In genomic region chr3:52456800-52457183, GRCh38 we compare ENCODE assay signal across 10 cellular contexts. TPM values are rescaled to one million over a fixed set of nuclear protein-coding genes. Genes with fewer than 3 reads are reported as not detected.
DNase-seq lines count a peak whose midpoint lies in the region; ATAC-seq, FAIRE-seq and TF ChIP-seq lines count a peak whose summit lies in the region.
"Had no signal": no experiment of that assay in that cellular context is flagged by ENCODE, and none has a peak within 500 bp of the region (broad histone marks: within the 10 kb centered on the region; RNA-seq: fewer than 3 reads in every experiment).

No MANE protein-coding gene starts in this region.

- H3K9me1 ChIP-seq in K562 (ENCODE audit: control insufficient read depth, insufficient read depth, low read length), result no peaks in the 10 kb centered on the region

- peaks cover 36% of the 10 kb centered on the region for H3K4me1 Mint-ChIP-seq in memory B cell

- in situ Hi-C loops in K562 (cut with MboI), result no loop called here

- no peak for TF ChIP-seq POLR2A in K562 (conservative IDR thresholded peaks at IDR 0.05)

- no peak for TF ChIP-seq EP300 in K562 (IDR thresholded peaks at IDR 0.05; ENCODE audit: low read length)

- peak overlapping the region; percentile 81 to 96; a peak in 3 of 4 replicates for H3K9ac ChIP-seq in K562 (ENCODE audit: insufficient read depth in 1 of 2, low read depth in 2 of 2, low read length in 2 of 2)

- FAIRE-seq in K562 (lab: Jason Lieb, UNC), result no peak

- DNase-seq in Right ventricle myocardium inferior (ENCODE audit: missing footprints) (peak; percentile 11), Right ventricle myocardium superior (no peak), K562 (ENCODE audit: extremely low read depth in 1 of 4, low spot score in 3 of 4) (peak in 1 of 4 experiments; percentile 5), memory B cell (ENCODE audit: low spot score in 2 of 2) (no peak), cortex of kidney (lab: John Stamatoyannopoulos, UW) (no peak), HPDE6-E6E7 (ENCODE audit: extremely low spot score) (no peak)
- DNase-seq in effector CD4-positive, alpha-beta T cell, result no peak
- DNase-seq: NCI-H1694 had no signal

- H3K27me3 Mint-ChIP-seq in memory B cell, result no peaks in the 10 kb centered on the region

- H3K27ac Mint-ChIP-seq in memory B cell, result peak overlapping the region; percentile 96

- peaks cover 28% of the 10 kb centered on the region for H3K79me2 ChIP-seq in K562 (ENCODE audit: control insufficient read depth, insufficient read depth, low read length)

- H3K9me3 Mint-ChIP-seq in memory B cell, result no peaks in the 10 kb centered on the region

- ATAC-seq in Right ventricle myocardium inferior (no peak), Right ventricle myocardium superior (ENCODE audit: poor library complexity) (no peak), K562 (no peak; the same call in 2 of the 3 replicates), memory B cell (ENCODE audit: low read depth) (no peak)

- peak overlapping the region; percentile 94 for H3K4me3 Mint-ChIP-seq in memory B cell

- peaks cover 4% of the 10 kb centered on the region for H3K36me3 Mint-ChIP-seq in memory B cell

- H3K4me3 ChIP-seq in K562 (peak overlapping the region; percentile 92), urinary bladder (ENCODE audit: low read depth, low read length) (peak overlapping the region; percentile 97)

- CTCF ChIA-PET in K562 (lab: Yijun Ruan, JAX; ENCODE audit: low intra/inter-chr PET ratio), result no interaction called here

- peaks cover 19 to 37% of the 10 kb centered on the region in 2 experiments; a peak in 4 of 5 replicates for H3K4me1 ChIP-seq in K562 (replicated peaks in 1 of 2; ENCODE audit: control insufficient read depth in 2 of 2, insufficient read depth in 2 of 2, low read length in 2 of 2)
- no peaks in the 10 kb centered on the region for H3K4me1 ChIP-seq in urinary bladder (ENCODE audit: insufficient read depth)

- no peaks in the 10 kb centered on the region for H3K9me3 ChIP-seq in K562 (replicated peaks; ENCODE audit: control insufficient read depth, insufficient read depth, low read depth, low read length)

- H3K27me3 ChIP-seq in K562 (ENCODE audit: control insufficient read depth in 2 of 2, insufficient read depth in 2 of 2, low read length in 2 of 2), result no peaks in the 10 kb centered on the region

- TSS peak; percentile 46 for BruUV-seq in K562 (replicated peaks; lab: Mats Ljungman, UMichigan)

- H3K27ac ChIP-seq in K562 (ENCODE audit: extremely low read depth, low read depth, low read length) (0 out of 3 replicates have a peak overlapping the region, but pooled peaks have one; percentile 73), urinary bladder (ENCODE audit: low read depth) (peak overlapping the region; percentile 82)

- no peak for TF ChIP-seq CTCF in K562 (IDR thresholded peaks at IDR 0.05 in 2 of 3, conservative IDR thresholded peaks at IDR 0.05 in 1 of 3; ENCODE audit: insufficient read depth in 2 of 3, low read depth in 1 of 3, low read length in 3 of 3)

- intact Hi-C loops in Right ventricle myocardium inferior (cut with DNase I), result loop anchor here (5.0 kb wide), 2 partner anchors 81 to 231 kb away; partner anchors contain the start of genes GNL3, PBRM1 and UQCC5
- intact Hi-C loops in Right ventricle myocardium superior (cut with DNase I), result no loop called here
- intact Hi-C loops in K562 (cut with micrococcal nuclease), result loop anchor here (10.0 kb wide), 1 partner anchor 228 kb away; the partner anchor contains the start of genes GNL3 and PBRM1

- no peak for TF ChIP-seq RAD21 in K562 (CRISPR knock-in tag; conservative IDR thresholded peaks at IDR 0.05 in 1 of 2, IDR thresholded peaks at IDR 0.05 in 1 of 2)

- H3K36me3 ChIP-seq in K562 (ENCODE audit: control insufficient read depth, insufficient read depth, low read length) (peaks cover 40% of the 10 kb centered on the region; the same call in 2 of the 3 replicates), urinary bladder (ENCODE audit: insufficient read depth) (peaks cover 3% of the 10 kb centered on the region)

- peak overlapping the region; percentile 87 for H3K4me2 ChIP-seq in K562 (ENCODE audit: insufficient read depth, low read length)

- POLR2A ChIA-PET in K562 (lab: Yijun Ruan, JAX), result interaction anchor here (0.6 kb wide), 2 partner anchors 22 to 490 kb away, joined by 3 read pairs; no protein-coding TSS in a partner anchor

- no peaks in the 10 kb centered on the region for H4K20me1 ChIP-seq in K562 (replicated peaks; ENCODE audit: control insufficient read depth, insufficient read depth, low read length)

- WGBS in K562 (ENCODE audit: insufficient coverage, low coverage, missing lambda C conversion rate), result 92% methylated on average over 2 of the region's 5 CpGs
- WGBS in urinary bladder, result 65% methylated on average over 5 of the region's 5 CpGs

- H2AFZ ChIP-seq in K562 (ENCODE audit: low read depth, low read length), result no peak overlapping the region

RNA-seq across cellular contexts. Expression of gene NISCH, which starts 1.4 kb away (rescaled TPM):
- total RNA-seq in Right ventricle myocardium inferior (45.6 TPM), Right ventricle myocardium superior (46.0 TPM), K562 (2014; rRNA removed) (27.9 and 35.9 TPM in 2 replicates), K562 (2014; rRNA removed; fragmentation: Illumina TruSeq; extraction: Trizol) (13.9 and 16.1 TPM in 2 replicates), K562 (2015; rRNA removed; fragmentation: Illumina TruSeq; extraction: Trizol) (20.7 and 22.2 TPM in 2 replicates), K562 (2021) (36.9 and 43.5 TPM in 2 replicates), urinary bladder (83.6 TPM)
- 205 and 431 TPM in 2 replicates for total RNA-seq in K562 (2011; cell fraction: chromatin; rRNA removed; ENCODE audit: low replicate concordance)
- total RNA-seq in K562 (2011; cell fraction: nucleolus; rRNA removed), result 200 and 220 TPM in 2 replicates
- total RNA-seq in K562 (2011; cell fraction: nucleoplasm; rRNA removed), result 158 and 172 TPM in 2 replicates
- polyA plus RNA-seq in K562 (2011; rRNA removed) (34.6 and 52.5 TPM in 2 replicates), K562 (2014; fragmentation: Illumina TruSeq; extraction: Trizol) (23.4 and 28.3 TPM in 2 replicates), K562 (2014; fragmentation: Nextera tagmentation; extraction: Ambion mirVana) (under 1 TPM; 0.44 to 0.80 TPM), K562 (2014; rRNA removed) (37.5 and 42.4 TPM in 2 replicates), urinary bladder (85.3 TPM)
- 31.2 and 33.2 TPM in 2 replicates for polyA plus RNA-seq in K562 (2011; cell fraction: cytosol; rRNA removed)
- 303 and 415 TPM in 2 replicates for polyA plus RNA-seq in K562 (2011; cell fraction: nucleus; rRNA removed)
- polyA plus RNA-seq in K562 (2012), result 28.8 and 58.0 TPM in 2 replicates
- 35.4 and 47.8 TPM in 2 replicates for polyA minus RNA-seq in K562 (2011; rRNA and poly(A)+ RNA removed)
- 23.4 and 31.6 TPM in 2 replicates for polyA minus RNA-seq in K562 (2011; cell fraction: cytosol; rRNA and poly(A)+ RNA removed)
- 68.9 and 75.8 TPM in 2 replicates for polyA minus RNA-seq in K562 (2011; cell fraction: nucleus; rRNA and poly(A)+ RNA removed)

RNA-seq across cellular contexts. Expression of gene TNNC1, which starts 3.0 kb away (rescaled TPM):
- total RNA-seq in Right ventricle myocardium inferior, result 9,051 TPM
- total RNA-seq in Right ventricle myocardium superior, result 7,948 TPM
- 0.65 TPM in 1 of 2 replicates, not detected in the other for total RNA-seq in K562 (2011; cell fraction: chromatin; rRNA removed; ENCODE audit: low replicate concordance)
- total RNA-seq in K562 (2011; cell fraction: nucleolus; rRNA removed), result 1.0 and 1.3 TPM in 2 replicates
- 2.7 TPM in 1 of 2 replicates, not detected in the other for total RNA-seq in K562 (2011; cell fraction: nucleoplasm; rRNA removed)
- total RNA-seq in K562 (2014; rRNA removed), result 0.53 TPM in 1 of 2 replicates, not detected in the other
- total RNA-seq in K562 (2014; rRNA removed; fragmentation: Illumina TruSeq; extraction: Trizol), result not detected in 2 replicates
- total RNA-seq in K562 (2015; rRNA removed; fragmentation: Illumina TruSeq; extraction: Trizol), result not detected in 2 replicates
- total RNA-seq in K562 (2021), result 0.47 TPM in 1 of 2 replicates, not detected in the other
- 0.42 and 1.1 TPM in 2 replicates for polyA plus RNA-seq in K562 (2011; rRNA removed)
- polyA plus RNA-seq in K562 (2011; cell fraction: cytosol; rRNA removed), result 0.60 and 1.6 TPM in 2 replicates
- 3.3 and 6.2 TPM in 2 replicates for polyA plus RNA-seq in K562 (2011; cell fraction: nucleus; rRNA removed)
- polyA plus RNA-seq in K562 (2012), result 0.12 and 0.65 TPM in 2 replicates
- polyA plus RNA-seq in K562 (2014; fragmentation: Illumina TruSeq; extraction: Trizol), result 0.85 TPM in 1 of 2 replicates, not detected in the other
- under 1 TPM; 0.08 to 0.27 TPM for polyA plus RNA-seq in K562 (2014; fragmentation: Nextera tagmentation; extraction: Ambion mirVana)
- 0.78 TPM in 1 of 2 replicates, not detected in the other for polyA plus RNA-seq in K562 (2014; rRNA removed)
- polyA minus RNA-seq in K562 (2011; rRNA and poly(A)+ RNA removed), result 0.42 and 1.4 TPM in 2 replicates
- polyA minus RNA-seq in K562 (2011; cell fraction: cytosol; rRNA and poly(A)+ RNA removed), result not detected in 2 replicates
- polyA minus RNA-seq in K562 (2011; cell fraction: nucleus; rRNA and poly(A)+ RNA removed), result 0.44 TPM in 1 of 2 replicates, not detected in the other
- total RNA-seq in urinary bladder, result 68.4 TPM
- 3.1 TPM for polyA plus RNA-seq in urinary bladder
- total RNA-seq: Daoy had no signal

RNA-seq across cellular contexts. Expression of gene SEMA3G, which starts 11.9 kb away (rescaled TPM):
- total RNA-seq in Right ventricle myocardium inferior (12.3 TPM), Right ventricle myocardium superior (10.4 TPM), K562 (2014; rRNA removed) (0.04 and 0.05 TPM in 2 replicates), K562 (2014; rRNA removed; fragmentation: Illumina TruSeq; extraction: Trizol) (not detected in 2 replicates), K562 (2015; rRNA removed; fragmentation: Illumina TruSeq; extraction: Trizol) (0.04 and 0.11 TPM in 2 replicates), K562 (2021) (0.07 TPM in 1 of 2 replicates, not detected in the other), urinary bladder (7.6 TPM)
- 0.16 TPM in 1 of 2 replicates, not detected in the other for total RNA-seq in K562 (2011; cell fraction: chromatin; rRNA removed; ENCODE audit: low replicate concordance)
- 0.13 and 0.33 TPM in 2 replicates for total RNA-seq in K562 (2011; cell fraction: nucleolus; rRNA removed)
- 0.29 TPM in 1 of 2 replicates, not detected in the other for total RNA-seq in K562 (2011; cell fraction: nucleoplasm; rRNA removed)
- polyA plus RNA-seq in K562 (2011; rRNA removed) (0.11 TPM in 1 of 2 replicates, not detected in the other), K562 (2014; fragmentation: Illumina TruSeq; extraction: Trizol) (0.04 TPM in 1 of 2 replicates, not detected in the other), K562 (2014; fragmentation: Nextera tagmentation; extraction: Ambion mirVana) (not detected), K562 (2014; rRNA removed) (not detected in 2 replicates), urinary bladder (28.5 TPM)
- 0.06 TPM in 1 of 2 replicates, not detected in the other for polyA plus RNA-seq in K562 (2011; cell fraction: cytosol; rRNA removed)
- 0.10 and 0.23 TPM in 2 replicates for polyA plus RNA-seq in K562 (2011; cell fraction: nucleus; rRNA removed)
- 0.03 and 0.04 TPM in 2 replicates for polyA plus RNA-seq in K562 (2012)
- not detected in 2 replicates for polyA minus RNA-seq in K562 (2011; rRNA and poly(A)+ RNA removed)
- polyA minus RNA-seq in K562 (2011; cell fraction: cytosol; rRNA and poly(A)+ RNA removed), result not detected in 2 replicates
- polyA minus RNA-seq in K562 (2011; cell fraction: nucleus; rRNA and poly(A)+ RNA removed), result 0.13 and 0.22 TPM in 2 replicates

RNA-seq across cellular contexts. Expression of gene STAB1, which starts 38.3 kb away (rescaled TPM):
- total RNA-seq in Right ventricle myocardium inferior (88.1 TPM), Right ventricle myocardium superior (74.7 TPM), K562 (2014; rRNA removed) (1.6 and 3.4 TPM in 2 replicates), K562 (2014; rRNA removed; fragmentation: Illumina TruSeq; extraction: Trizol) (1.1 TPM in 2 replicates), K562 (2015; rRNA removed; fragmentation: Illumina TruSeq; extraction: Trizol) (0.75 and 1.2 TPM in 2 replicates), K562 (2021) (3.9 and 4.7 TPM in 2 replicates), urinary bladder (73.5 TPM)
- 6.3 and 21.2 TPM in 2 replicates for total RNA-seq in K562 (2011; cell fraction: chromatin; rRNA removed; ENCODE audit: low replicate concordance)
- total RNA-seq in K562 (2011; cell fraction: nucleolus; rRNA removed), result 16.3 and 17.0 TPM in 2 replicates
- total RNA-seq in K562 (2011; cell fraction: nucleoplasm; rRNA removed), result 8.3 and 8.5 TPM in 2 replicates
- polyA plus RNA-seq in K562 (2011; rRNA removed) (1.8 and 4.4 TPM in 2 replicates), K562 (2014; fragmentation: Illumina TruSeq; extraction: Trizol) (0.86 and 1.6 TPM in 2 replicates), K562 (2014; fragmentation: Nextera tagmentation; extraction: Ambion mirVana) (under 1 TPM; 0.20 TPM), K562 (2014; rRNA removed) (1.8 and 3.4 TPM in 2 replicates), urinary bladder (91.8 TPM)
- polyA plus RNA-seq in K562 (2011; cell fraction: cytosol; rRNA removed), result 2.6 and 3.1 TPM in 2 replicates
- polyA plus RNA-seq in K562 (2011; cell fraction: nucleus; rRNA removed), result 34.1 and 41.9 TPM in 2 replicates
- 1.6 and 2.7 TPM in 2 replicates for polyA plus RNA-seq in K562 (2012)
- polyA minus RNA-seq in K562 (2011; rRNA and poly(A)+ RNA removed), result 1.6 and 2.3 TPM in 2 replicates
- polyA minus RNA-seq in K562 (2011; cell fraction: cytosol; rRNA and poly(A)+ RNA removed), result 1.9 and 3.1 TPM in 2 replicates
- polyA minus RNA-seq in K562 (2011; cell fraction: nucleus; rRNA and poly(A)+ RNA removed), result 8.5 and 12.6 TPM in 2 replicates
- total RNA-seq: Daoy had no signal

RNA-seq across cellular contexts. Expression of gene PHF7, which starts 46.3 kb away (rescaled TPM):
- 13.7 TPM for total RNA-seq in Right ventricle myocardium inferior
- total RNA-seq in Right ventricle myocardium superior, result 16.8 TPM
- 31.9 and 35.6 TPM in 2 replicates for total RNA-seq in K562 (2011; cell fraction: chromatin; rRNA removed; ENCODE audit: low replicate concordance)
- 25.5 and 28.0 TPM in 2 replicates for total RNA-seq in K562 (2011; cell fraction: nucleolus; rRNA removed)
- total RNA-seq in K562 (2011; cell fraction: nucleoplasm; rRNA removed), result 20.6 and 25.9 TPM in 2 replicates
- total RNA-seq in K562 (2014; rRNA removed), result 16.8 and 21.5 TPM in 2 replicates
- total RNA-seq in K562 (2014; rRNA removed; fragmentation: Illumina TruSeq; extraction: Trizol), result 12.7 and 18.0 TPM in 2 replicates
- 19.0 and 20.2 TPM in 2 replicates for total RNA-seq in K562 (2015; rRNA removed; fragmentation: Illumina TruSeq; extraction: Trizol)
- 16.7 and 19.5 TPM in 2 replicates for total RNA-seq in K562 (2021)
- 27.5 and 28.3 TPM in 2 replicates for polyA plus RNA-seq in K562 (2011; rRNA removed)
- 10.7 and 16.3 TPM in 2 replicates for polyA plus RNA-seq in K562 (2011; cell fraction: cytosol; rRNA removed)
- polyA plus RNA-seq in K562 (2011; cell fraction: nucleus; rRNA removed), result 33.0 and 39.3 TPM in 2 replicates
- 14.0 and 20.6 TPM in 2 replicates for polyA plus RNA-seq in K562 (2012)
- 18.3 and 18.4 TPM in 2 replicates for polyA plus RNA-seq in K562 (2014; fragmentation: Illumina TruSeq; extraction: Trizol)
- polyA plus RNA-seq in K562 (2014; fragmentation: Nextera tagmentation; extraction: Ambion mirVana), result 1 to 10 TPM; 2.4 to 4.1 TPM
- polyA plus RNA-seq in K562 (2014; rRNA removed), result 28.7 and 29.1 TPM in 2 replicates
- polyA minus RNA-seq in K562 (2011; rRNA and poly(A)+ RNA removed), result 17.5 and 19.1 TPM in 2 replicates
- 7.0 and 9.6 TPM in 2 replicates for polyA minus RNA-seq in K562 (2011; cell fraction: cytosol; rRNA and poly(A)+ RNA removed)
- 13.9 and 14.5 TPM in 2 replicates for polyA minus RNA-seq in K562 (2011; cell fraction: nucleus; rRNA and poly(A)+ RNA removed)
- total RNA-seq in urinary bladder, result 5.3 TPM
- polyA plus RNA-seq in urinary bladder, result 6.8 TPM

Comparison
In these comparisons a context has a peak if more than half of its experiments do, and no peak if none do; other contexts are left out.
1. RNA of gene TNNC1, which starts 3.0 kb away (total RNA-seq): 9,051 TPM in Right ventricle myocardium inferior (single experiment) and 7,948 TPM in Right ventricle myocardium superior (single experiment); 68.4 TPM in urinary bladder (single experiment) and 0.47 to 2.7 TPM in K562; every median in the first group is over 100 times any median in the second.